ENCODE assay signal across 1 cellular context in genomic region chr1:19035356-19036048, GRCh38.
TF ChIP-seq lines count a peak whose summit lies in the region.

No MANE protein-coding gene starts in this region.

TF ChIP-seq in IMR-90, 13 proteins besides CTCF, POLR2A, EP300 and RAD21:
- TF ChIP-seq USF2 (IDR thresholded peaks at IDR 0.05; ENCODE audit: low read depth, low read length) (no peak), ELK1 (IDR thresholded peaks at IDR 0.05; ENCODE audit: borderline replicate concordance, low read depth, low read length) (no peak), NFE2L2 (IDR thresholded peaks at IDR 0.05; ENCODE audit: low read depth, low read length) (no peak), CHD1 (IDR thresholded peaks at IDR 0.05; ENCODE audit: low read depth, low read length) (no peak), MXI1 (IDR thresholded peaks at IDR 0.05; ENCODE audit: borderline replicate concordance, low read depth, low read length) (no peak), BHLHE40 (IDR thresholded peaks at IDR 0.05; ENCODE audit: low read depth, low read length) (no peak), RFX5 (IDR thresholded peaks at IDR 0.05; ENCODE audit: low read depth, low read length) (no peak), MAZ (IDR thresholded peaks at IDR 0.05; ENCODE audit: borderline replicate concordance, low read depth, low read length) (no peak)
TF ChIP-seq in IMR-90: peak in this region for 0.
